ENCODE assay signal across 10 cellular contexts in genomic region chr14:55071051-55071450, GRCh38. TPM values are rescaled to one million over a fixed set of nuclear protein-coding genes. Genes with fewer than 3 reads are reported as not detected.
DNase-seq lines count a peak whose midpoint lies in the region; ATAC-seq and TF ChIP-seq lines count a peak whose summit lies in the region.
"Had no signal": no experiment of that assay in that cellular context is flagged by ENCODE, and none has a peak within 500 bp of the region (broad histone marks: within the 10 kb centered on the region; RNA-seq: fewer than 3 reads in every experiment).

No MANE protein-coding gene starts in this region.

- ATAC-seq in Right ventricle myocardium superior (ENCODE audit: poor library complexity) (no peak), activated B cell treated with CpG ODN at 0.5 μM for 24 hours (ENCODE audit: low read depth) (no peak), foreskin keratinocyte (no peak)
- ATAC-seq in stimulated activated memory B cell treated with anti-CD40 and anti-IgM and Interleukin-4, amounts not matched to agents 10 μg/mL and 1 μg/mL and 100 μg/mL, for 72 hours, result no peak

- H3K4me3 Mint-ChIP-seq in activated B cell treated with CpG ODN at 0.5 μM for 24 hours, result peak overlapping the region; percentile 79
- peak overlapping the region; percentile 60 for H3K4me3 Mint-ChIP-seq in stimulated activated memory B cell treated with anti-CD40 and anti-IgM and Interleukin-4, amounts not matched to agents 10 μg/mL and 1 μg/mL and 100 μg/mL, for 72 hours

- POLR2A ChIA-PET in activated B cell treated with CpG ODN at 0.5 μM for 24 hours (lab: Charles Lee), result interaction anchor here (0.6 to 4.1 kb wide), 13 partner anchors 11 to 90 kb away, joined by 3 to 112 read pairs (median 6); partner anchors contain the start of genes LGALS3, MAPK1IP1L, SOCS4 and WDHD1

- H3K9me3 Mint-ChIP-seq in activated B cell treated with CpG ODN at 0.5 μM for 24 hours, result no peaks in the 10 kb centered on the region
- no peaks in the 10 kb centered on the region for H3K9me3 Mint-ChIP-seq in stimulated activated memory B cell treated with anti-CD40 and anti-IgM and Interleukin-4, amounts not matched to agents 10 μg/mL and 1 μg/mL and 100 μg/mL, for 72 hours

- H3K36me3 ChIP-seq in cardiac muscle cell, result peaks cover 4% of the 10 kb centered on the region

- peaks cover 81% of the 10 kb centered on the region for H3K4me1 Mint-ChIP-seq in activated B cell treated with CpG ODN at 0.5 μM for 24 hours
- H3K4me1 Mint-ChIP-seq in stimulated activated memory B cell treated with anti-CD40 and anti-IgM and Interleukin-4, amounts not matched to agents 10 μg/mL and 1 μg/mL and 100 μg/mL, for 72 hours, result peaks cover 59% of the 10 kb centered on the region

- H3K27ac ChIP-seq in cardiac muscle cell (peak overlapping the region; percentile 41), foreskin keratinocyte (peak overlapping the region; percentile 98)
- H3K27ac ChIP-seq: SJCRH30 had no signal

- peaks cover 13% of the 10 kb centered on the region for H3K4me1 ChIP-seq in cardiac muscle cell (ENCODE audit: low read depth)
- peaks cover 21% of the 10 kb centered on the region for H3K4me1 ChIP-seq in foreskin keratinocyte

- peak overlapping the region; percentile 98 for H3K27ac Mint-ChIP-seq in activated B cell treated with CpG ODN at 0.5 μM for 24 hours
- H3K27ac Mint-ChIP-seq in stimulated activated memory B cell treated with anti-CD40 and anti-IgM and Interleukin-4, amounts not matched to agents 10 μg/mL and 1 μg/mL and 100 μg/mL, for 72 hours, result peak overlapping the region; percentile 90

- CTCF ChIA-PET in activated B cell treated with CpG ODN at 0.5 μM for 24 hours (lab: Charles Lee), result interaction anchor here (2.5 to 3.8 kb wide), 2 partner anchors 19 to 89 kb away, joined by 15 to 35 read pairs; partner anchors contain the start of gene MAPK1IP1L

- H3K27me3 ChIP-seq in cardiac muscle cell (no peaks in the 10 kb centered on the region), foreskin keratinocyte (no peaks in the 10 kb centered on the region)
- H3K27me3 ChIP-seq: SJCRH30 had no signal

- peaks cover 16% of the 10 kb centered on the region for H3K36me3 Mint-ChIP-seq in activated B cell treated with CpG ODN at 0.5 μM for 24 hours (ENCODE audit: low read depth)
- peaks cover 13% of the 10 kb centered on the region for H3K36me3 Mint-ChIP-seq in stimulated activated memory B cell treated with anti-CD40 and anti-IgM and Interleukin-4, amounts not matched to agents 10 μg/mL and 1 μg/mL and 100 μg/mL, for 72 hours

- intact Hi-C loops in Right ventricle myocardium superior (cut with DNase I), result no loop called here
- intact Hi-C loops in activated B cell treated with CpG ODN at 0.5 μM for 24 hours (cut with micrococcal nuclease), result loop anchor here (5.0 kb wide), 1 partner anchor 169 kb away; the partner anchor contains the start of gene GCH1

- H3K9me3 ChIP-seq in cardiac muscle cell (ENCODE audit: low read depth), result no peaks in the 10 kb centered on the region
- H3K9me3 ChIP-seq: SJCRH30 had no signal

- H3K4me3 ChIP-seq in cardiac muscle cell, result no peak overlapping the region
- H3K4me3 ChIP-seq: SJCRH30 had no signal

- TF ChIP-seq CTCF in cardiac muscle cell (IDR thresholded peaks at IDR 0.05; ENCODE audit: low read depth, low read length) (no peak), activated B cell treated with CpG ODN at 0.5 μM for 24 hours (IDR thresholded peaks at IDR 0.05) (no peak), foreskin keratinocyte (conservative IDR thresholded peaks at IDR 0.05) (no peak)

- H3K27me3 Mint-ChIP-seq in activated B cell treated with CpG ODN at 0.5 μM for 24 hours, result no peaks in the 10 kb centered on the region
- no peaks in the 10 kb centered on the region for H3K27me3 Mint-ChIP-seq in stimulated activated memory B cell treated with anti-CD40 and anti-IgM and Interleukin-4, amounts not matched to agents 10 μg/mL and 1 μg/mL and 100 μg/mL, for 72 hours

- DNase-seq in cardiac muscle cell (ENCODE audit: low read depth in 1 of 2, low spot score in 1 of 2), result no peak
- DNase-seq in Right ventricle myocardium superior, result no peak
- DNase-seq in activated B cell treated with CpG ODN at 0.5 μM for 24 hours, result no peak
- no peak for DNase-seq in foreskin keratinocyte
- DNase-seq in NCI-H2029 (lab: John Stamatoyannopoulos, UW), result no peak
- DNase-seq in NCI-H146 treated with DMSO at 0.1 percent for 48 hours (lab: John Stamatoyannopoulos, UW; ENCODE audit: unreplicated experiment), result no peak
- no peak for DNase-seq in HK-2 (ENCODE audit: unreplicated experiment)
- DNase-seq: NCI-H2227 treated with DMSO at 0.1 percent for 48 hours, SJCRH30 had no signal

RNA-seq across cellular contexts. Expression of gene MAPK1IP1L, which starts 19.6 kb away (rescaled TPM):
- total RNA-seq in cardiac muscle cell (79.6 and 83.5 TPM in 2 replicates), Right ventricle myocardium superior (49.5 TPM), activated B cell treated with CpG ODN at 0.5 μM for 24 hours (119 and 130 TPM in 2 replicates), foreskin keratinocyte (72.8 and 73.9 TPM in 2 replicates)
- polyA plus RNA-seq in cardiac muscle cell (97.7 and 104 TPM in 2 replicates), foreskin keratinocyte (38.7 and 44.5 TPM in 2 replicates)

RNA-seq across cellular contexts. Expression of gene SOCS4, which starts 44.0 kb away (rescaled TPM):
- total RNA-seq in cardiac muscle cell (6.0 and 8.5 TPM in 2 replicates), Right ventricle myocardium superior (15.2 TPM), activated B cell treated with CpG ODN at 0.5 μM for 24 hours (29.2 and 30.3 TPM in 2 replicates), foreskin keratinocyte (18.4 and 19.1 TPM in 2 replicates)
- polyA plus RNA-seq in cardiac muscle cell (6.5 and 8.4 TPM in 2 replicates), foreskin keratinocyte (3.4 and 4.5 TPM in 2 replicates)

RNA-seq across cellular contexts. Expression of gene WDHD1, which starts 44.2 kb away (rescaled TPM):
- total RNA-seq in cardiac muscle cell (4.9 and 5.4 TPM in 2 replicates), Right ventricle myocardium superior (1.5 TPM), activated B cell treated with CpG ODN at 0.5 μM for 24 hours (9.3 and 9.5 TPM in 2 replicates), foreskin keratinocyte (24.2 and 30.0 TPM in 2 replicates)
- polyA plus RNA-seq in cardiac muscle cell (7.4 and 8.4 TPM in 2 replicates), foreskin keratinocyte (10.6 and 13.2 TPM in 2 replicates)

RNA-seq across cellular contexts. Expression of gene LGALS3, which starts 58.0 kb away (rescaled TPM):
- total RNA-seq in cardiac muscle cell, result 33.2 and 51.8 TPM in 2 replicates
- polyA plus RNA-seq in cardiac muscle cell, result 55.3 and 60.3 TPM in 2 replicates
- total RNA-seq in Right ventricle myocardium superior, result 246 TPM
- 199 and 221 TPM in 2 replicates for total RNA-seq in activated B cell treated with CpG ODN at 0.5 μM for 24 hours
- total RNA-seq in foreskin keratinocyte, result 141 and 152 TPM in 2 replicates
- 216 and 249 TPM in 2 replicates for polyA plus RNA-seq in foreskin keratinocyte
